9 cellular contexts compared by ENCODE assay signal in genomic region chr6:72649032-72649984, GRCh38. TPM values are rescaled to one million over a fixed set of nuclear protein-coding genes. Genes with fewer than 3 reads are reported as not detected.
DNase-seq lines count a peak whose midpoint lies in the region; ATAC-seq and TF ChIP-seq lines count a peak whose summit lies in the region.
"Had no signal": no experiment of that assay in that cellular context is flagged by ENCODE, and none has a peak within 500 bp of the region (broad histone marks: within the 10 kb centered on the region; RNA-seq: fewer than 3 reads in every experiment).

No MANE protein-coding gene starts in this region.

- no peaks in the 10 kb centered on the region for H3K9me3 ChIP-seq in SU-DHL-6 (ENCODE audit: insufficient read depth, low read length)

- no peak overlapping the region for H3K9ac ChIP-seq in SU-DHL-6 (ENCODE audit: low read length)

- no peaks in the 10 kb centered on the region for H3K27me3 ChIP-seq in SU-DHL-6 (ENCODE audit: low read length)

- peaks cover 0 to 2% of the 10 kb centered on the region in 2 donors for H3K27me3 Mint-ChIP-seq in natural killer cell treated with Interleukin-12 subunit alpha and Interleukin-12 subunit beta and Interleukin-15 and Interleukin-18, amount 100 ng/mL, for 72 hours
- H3K27me3 Mint-ChIP-seq in natural killer cell (ENCODE audit: low read depth in 2 of 2) (no peaks in the 10 kb centered on the region), osteocyte (ENCODE audit: unreplicated experiment) (no peaks in the 10 kb centered on the region)
- H3K27me3 Mint-ChIP-seq: central memory CD8-positive, alpha-beta T cell had no signal

- H3K36me3 ChIP-seq in SU-DHL-6 (ENCODE audit: low read length): 0 out of 2 replicates have a peak, but pooled peaks cover 3% of the 10 kb centered on the region

- no peaks in the 10 kb centered on the region for H3K9me3 Mint-ChIP-seq in natural killer cell treated with Interleukin-12 subunit alpha and Interleukin-12 subunit beta and Interleukin-15 and Interleukin-18, amount 100 ng/mL, for 72 hours
- H3K9me3 Mint-ChIP-seq in natural killer cell (peaks cover 0 to 3% of the 10 kb centered on the region in 2 donors), osteocyte (ENCODE audit: unreplicated experiment) (no peaks in the 10 kb centered on the region)
- H3K9me3 Mint-ChIP-seq: central memory CD8-positive, alpha-beta T cell had no signal

- H3K9me2 ChIP-seq in SU-DHL-6 (replicated peaks; ENCODE audit: insufficient read depth, low read length): no peaks in the 10 kb centered on the region

- H3K4me3 ChIP-seq in SU-DHL-6 (ENCODE audit: insufficient read depth, low read length, poor library complexity, severe bottlenecking): no peak overlapping the region

- peaks cover 18 to 22% of the 10 kb centered on the region in 2 donors for H3K4me1 Mint-ChIP-seq in natural killer cell treated with Interleukin-12 subunit alpha and Interleukin-12 subunit beta and Interleukin-15 and Interleukin-18, amount 100 ng/mL, for 72 hours (ENCODE audit: low read depth in 2 of 2)
- H3K4me1 Mint-ChIP-seq in natural killer cell (no peaks in the 10 kb centered on the region), osteocyte (ENCODE audit: unreplicated experiment) (peaks cover 67% of the 10 kb centered on the region)

- intact Hi-C loops in natural killer cell (cut with micrococcal nuclease): no loop called here

- H3K27ac Mint-ChIP-seq in natural killer cell treated with Interleukin-12 subunit alpha and Interleukin-12 subunit beta and Interleukin-15 and Interleukin-18, amount 100 ng/mL, for 72 hours: peak overlapping the region in 1 of 2 donors; percentile 38
- no peak overlapping the region for H3K27ac Mint-ChIP-seq in natural killer cell
- peak overlapping the region; percentile 88 for H3K27ac Mint-ChIP-seq in osteocyte (ENCODE audit: unreplicated experiment)

- H3K27ac ChIP-seq in SU-DHL-6 (ENCODE audit: low read depth, low read length): peak overlapping the region; percentile 30; the same call in 1 of the 2 replicates

- no peak overlapping the region for H3K4me3 Mint-ChIP-seq in natural killer cell treated with Interleukin-12 subunit alpha and Interleukin-12 subunit beta and Interleukin-15 and Interleukin-18, amount 100 ng/mL, for 72 hours
- H3K4me3 Mint-ChIP-seq in natural killer cell (no peak overlapping the region), osteocyte (ENCODE audit: unreplicated experiment) (no peak overlapping the region)
- H3K4me3 Mint-ChIP-seq: central memory CD8-positive, alpha-beta T cell had no signal

- no peak for DNase-seq in natural killer cell treated with Interleukin-12 subunit alpha and Interleukin-12 subunit beta and Interleukin-15 and Interleukin-18, amount 100 ng/mL, for 72 hours (ENCODE audit: low spot score)
- DNase-seq in natural killer cell (no peak), osteocyte (ENCODE audit: extremely low spot score, unreplicated experiment) (no peak), NCI-H2171 (lab: John Stamatoyannopoulos, UW) (no peak), DMS153 treated with DMSO at 0.1 percent for 48 hours (lab: John Stamatoyannopoulos, UW; ENCODE audit: unreplicated experiment) (no peak), NCI-H2196 treated with DMSO at 0.1 percent for 48 hours (lab: John Stamatoyannopoulos, UW; ENCODE audit: unreplicated experiment) (no peak)

- H2AFZ ChIP-seq in SU-DHL-6 (ENCODE audit: low read depth, low read length, severe bottlenecking): no peak overlapping the region

- TF ChIP-seq CTCF in natural killer cell (IDR thresholded peaks at IDR 0.05): no peak
- TF ChIP-seq CTCF in SU-DHL-6 (IDR thresholded peaks at IDR 0.05; ENCODE audit: insufficient read depth, low read length, poor library complexity, severe bottlenecking): no peak
- TF ChIP-seq CTCF in osteocyte (IDR thresholded peaks at IDR 0.05): no peak

- no peaks in the 10 kb centered on the region; the same call in none of the 2 replicates for H3F3A ChIP-seq in SU-DHL-6 (ENCODE audit: insufficient read depth)

- H4K20me1 ChIP-seq in SU-DHL-6 (ENCODE audit: low read depth, low read length): peaks cover 6% of the 10 kb centered on the region; the same call in 1 of the 2 replicates

- peak; percentile 70 to 79 for ATAC-seq in natural killer cell treated with Interleukin-12 subunit alpha and Interleukin-12 subunit beta and Interleukin-15 and Interleukin-18, amount 100 ng/mL, for 72 hours
- ATAC-seq in natural killer cell (no peak), HG02973 (IDR thresholded peaks at IDR 0.05; ENCODE audit: unreplicated experiment) (peak; percentile 55)

- H3K79me2 ChIP-seq in SU-DHL-6 (ENCODE audit: insufficient read depth, low read length): peaks cover 98% of the 10 kb centered on the region

- H3K36me3 Mint-ChIP-seq in natural killer cell treated with Interleukin-12 subunit alpha and Interleukin-12 subunit beta and Interleukin-15 and Interleukin-18, amount 100 ng/mL, for 72 hours: no peaks in the 10 kb centered on the region
- H3K36me3 Mint-ChIP-seq in natural killer cell (no peaks in the 10 kb centered on the region), osteocyte (ENCODE audit: unreplicated experiment) (no peaks in the 10 kb centered on the region)

- H3K4me2 ChIP-seq in SU-DHL-6 (ENCODE audit: low read depth, low read length, poor library complexity, severe bottlenecking): peak overlapping the region; percentile 50

RNA-seq across cellular contexts. Expression of gene KCNQ5, which starts 27.4 kb away (rescaled TPM):
- total RNA-seq in natural killer cell treated with Interleukin-12 subunit alpha and Interleukin-12 subunit beta and Interleukin-15 and Interleukin-18, amount 100 ng/mL, for 72 hours: 10 to 100 TPM in 1 of 2 donors, 1 to 10 TPM in 1; 3.8 to 13.3 TPM
- 1 to 10 TPM; 8.2 to 9.7 (median 8.7) TPM for total RNA-seq in natural killer cell
- 5.5 and 7.2 TPM in 2 replicates for total RNA-seq in osteocyte

Comparison
In these comparisons a context has a peak if more than half of its experiments do, and no peak if none do; other contexts are left out.
1. ATAC-seq: peak in natural killer cell treated with Interleukin-12 subunit alpha and Interleukin-12 subunit beta and Interleukin-15 and Interleukin-18, amount 100 ng/mL, for 72 hours (2 of 2) and HG02973 (single experiment); none in natural killer cell (0 of 3).